Comparison of ENCODE assay signal across 12 cellular contexts in the genomic region with DNA sequence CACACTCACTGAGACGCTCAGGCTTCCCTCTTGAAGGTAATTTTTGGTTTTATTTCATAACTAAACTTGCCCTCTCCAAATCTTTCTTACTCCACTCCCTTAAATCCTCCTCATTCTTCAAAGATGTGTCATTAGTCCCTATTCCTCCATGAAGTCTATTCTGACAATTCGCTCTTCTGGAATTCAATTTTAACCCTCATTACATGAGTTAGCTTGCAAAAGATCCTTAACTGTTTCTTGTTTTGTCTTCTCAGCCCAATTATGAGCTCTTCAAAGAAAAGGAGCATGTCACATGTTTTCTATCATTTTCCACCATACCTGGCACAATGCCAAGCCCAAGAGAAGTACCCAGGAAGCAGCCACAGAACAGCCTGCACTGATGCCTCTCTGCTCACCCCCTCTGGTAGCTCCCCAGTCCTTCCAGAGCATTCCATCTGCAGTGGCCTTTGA. TPM values are rescaled to one million over a fixed set of nuclear protein-coding genes. Genes with fewer than 3 reads are reported as not detected.
A peak's percentile ranks its signal among the peaks of the same experiment; 100 is the strongest.
DNase-seq lines count a peak whose midpoint lies in the region; ATAC-seq and TF ChIP-seq lines count a peak whose summit lies in the region.
"Had no signal": no experiment of that assay in that cellular context is flagged by ENCODE, and none has a peak within 500 bp of the region (broad histone marks: within the 10 kb centered on the region; RNA-seq: fewer than 3 reads in every experiment).

No MANE protein-coding gene starts in this region.

- no peak overlapping the region for H3K4me3 Mint-ChIP-seq in natural killer cell treated with Interleukin-12 subunit alpha and Interleukin-12 subunit beta and Interleukin-15 and Interleukin-18, amount 100 ng/mL, for 72 hours
- H3K4me3 Mint-ChIP-seq: brain, nephron progenitor cell had no signal

- no peak overlapping the region for H2BK12ac ChIP-seq in mesenchymal stem cell (ENCODE audit: low read length in 2 of 2)

- H3K36me3 Mint-ChIP-seq in natural killer cell treated with Interleukin-12 subunit alpha and Interleukin-12 subunit beta and Interleukin-15 and Interleukin-18, amount 100 ng/mL, for 72 hours = no peaks in the 10 kb centered on the region
- H3K36me3 Mint-ChIP-seq: brain had no signal

- H3K27me3 Mint-ChIP-seq in natural killer cell treated with Interleukin-12 subunit alpha and Interleukin-12 subunit beta and Interleukin-15 and Interleukin-18, amount 100 ng/mL, for 72 hours = peaks cover 23 to 50% of the 10 kb centered on the region in 2 donors

- H3K14ac ChIP-seq in mesenchymal stem cell (ENCODE audit: low read length in 2 of 2) = no peak overlapping the region

- no peak overlapping the region for H4K8ac ChIP-seq in mesenchymal stem cell (ENCODE audit: low read length)

- H3K27ac Mint-ChIP-seq in natural killer cell treated with Interleukin-12 subunit alpha and Interleukin-12 subunit beta and Interleukin-15 and Interleukin-18, amount 100 ng/mL, for 72 hours = no peak overlapping the region
- H3K27ac Mint-ChIP-seq: nephron progenitor cell had no signal

- DNase-seq in EH (ENCODE audit: low read depth) = peak; percentile 57
- DNase-seq in Jurkat, Clone E6-1 (ENCODE audit: low read depth, low spot score) = peak; percentile 71
- DNase-seq in adipocyte (ENCODE audit: low read depth) = peak; percentile 17
- DNase-seq in mesenchymal stem cell = peak; percentile 33
- DNase-seq in natural killer cell treated with Interleukin-12 subunit alpha and Interleukin-12 subunit beta and Interleukin-15 and Interleukin-18, amount 100 ng/mL, for 72 hours (ENCODE audit: low spot score) = no peak
- DNase-seq in psoas muscle = no peak
- DNase-seq: NCI-H1694, nephron progenitor cell had no signal

- no peaks in the 10 kb centered on the region for H3K4me1 ChIP-seq in adipocyte (ENCODE audit: control insufficient read depth, insufficient read depth, low read length)
- H3K4me1 ChIP-seq in mesenchymal stem cell (ENCODE audit: control insufficient read depth, insufficient read depth, low read depth, low read length) = no peaks in the 10 kb centered on the region
- no peaks in the 10 kb centered on the region for H3K4me1 ChIP-seq in psoas muscle

- no peaks in the 10 kb centered on the region for H3K4me1 Mint-ChIP-seq in natural killer cell treated with Interleukin-12 subunit alpha and Interleukin-12 subunit beta and Interleukin-15 and Interleukin-18, amount 100 ng/mL, for 72 hours (ENCODE audit: low read depth in 2 of 2)
- H3K4me1 Mint-ChIP-seq: nephron progenitor cell had no signal

- H3K4me3 ChIP-seq in Jurkat, Clone E6-1 (ENCODE audit: low read length) = no peak overlapping the region
- H3K4me3 ChIP-seq in adipocyte (ENCODE audit: low read length) (no peak overlapping the region), mesenchymal stem cell (ENCODE audit: insufficient read depth in 1 of 2, low read depth in 1 of 2, low read length in 2 of 2) (no peak overlapping the region), psoas muscle (no peak overlapping the region)

- no peak for ATAC-seq in natural killer cell treated with Interleukin-12 subunit alpha and Interleukin-12 subunit beta and Interleukin-15 and Interleukin-18, amount 100 ng/mL, for 72 hours
- no peak for ATAC-seq in HG03280 (IDR thresholded peaks at IDR 0.05; ENCODE audit: unreplicated experiment)
- no peak for ATAC-seq in GM21526 (IDR thresholded peaks at IDR 0.05; ENCODE audit: low FRiP score, unreplicated experiment)
- ATAC-seq in psoas muscle = no peak

- H3K4ac ChIP-seq in mesenchymal stem cell (ENCODE audit: low read depth in 1 of 2, low read length in 2 of 2) = no peak overlapping the region

- WGBS in mesenchymal stem cell = 43% methylated on average over 2 of the region's 2 CpGs
- 91 to 92% (median 92%) methylated on average over 2 of the region's 2 CpGs for WGBS in psoas muscle, 3 donors

- no peak overlapping the region for H2AK5ac ChIP-seq in mesenchymal stem cell (ENCODE audit: low read length, severe bottlenecking)

- intact Hi-C loops in psoas muscle (cut with DNase I) = no loop called here

- no peak for TF ChIP-seq CTCF in psoas muscle (IDR thresholded peaks at IDR 0.05)

- H3K9me3 ChIP-seq in adipocyte (ENCODE audit: control insufficient read depth, low read length) = no peaks in the 10 kb centered on the region
- no peaks in the 10 kb centered on the region for H3K9me3 ChIP-seq in mesenchymal stem cell (ENCODE audit: control insufficient read depth, low read length)
- no peaks in the 10 kb centered on the region for H3K9me3 ChIP-seq in psoas muscle

- no peak overlapping the region for H2AFZ ChIP-seq in mesenchymal stem cell (ENCODE audit: low read depth, low read length)

- H3K27me3 ChIP-seq in adipocyte (replicated peaks; ENCODE audit: control insufficient read depth, insufficient read depth, low read length) (peaks cover 7% of the 10 kb centered on the region), mesenchymal stem cell (ENCODE audit: control insufficient read depth in 1 of 2, insufficient read depth in 1 of 2, low read length in 2 of 2) (peaks cover 34 to 51% of the 10 kb centered on the region in 2 experiments), psoas muscle (ENCODE audit: insufficient read depth in 3 of 3, low read length in 2 of 3) (no peaks in the 10 kb centered on the region)

- H3K79me1 ChIP-seq in mesenchymal stem cell (replicated peaks; ENCODE audit: low read length, poor library complexity, severe bottlenecking) = no peaks in the 10 kb centered on the region

- H4K91ac ChIP-seq in mesenchymal stem cell (ENCODE audit: low read length) = no peak overlapping the region

- no peaks in the 10 kb centered on the region for H3K9me3 Mint-ChIP-seq in natural killer cell treated with Interleukin-12 subunit alpha and Interleukin-12 subunit beta and Interleukin-15 and Interleukin-18, amount 100 ng/mL, for 72 hours
- H3K9me3 Mint-ChIP-seq: nephron progenitor cell had no signal

- no peak overlapping the region for H3K23ac ChIP-seq in mesenchymal stem cell (ENCODE audit: low read length in 2 of 2)

- H2BK5ac ChIP-seq in mesenchymal stem cell (ENCODE audit: low read depth, low read length, poor library complexity, severe bottlenecking) = no peak overlapping the region

- no peak overlapping the region for H3K4me2 ChIP-seq in mesenchymal stem cell (ENCODE audit: low read length, poor library complexity, severe bottlenecking)

- H2BK15ac ChIP-seq in mesenchymal stem cell (ENCODE audit: low read depth, poor library complexity, severe bottlenecking) = no peak overlapping the region

- H3K9ac ChIP-seq in adipocyte (ENCODE audit: low read length) (no peak overlapping the region), mesenchymal stem cell (ENCODE audit: low read length) (no peak overlapping the region)

- H3K27ac ChIP-seq in mesenchymal stem cell (ENCODE audit: low read length, poor library complexity, severe bottlenecking) = no peak overlapping the region
- H3K27ac ChIP-seq in psoas muscle = no peak overlapping the region
- H3K27ac ChIP-seq: VCaP had no signal

- H3K36me3 ChIP-seq in adipocyte (ENCODE audit: control insufficient read depth, insufficient read depth, low read length, severe bottlenecking) = no peaks in the 10 kb centered on the region
- no peaks in the 10 kb centered on the region for H3K36me3 ChIP-seq in mesenchymal stem cell (ENCODE audit: control insufficient read depth in 1 of 2, insufficient read depth in 2 of 2, low read depth in 1 of 2, low read length in 2 of 2)
- H3K36me3 ChIP-seq in psoas muscle (ENCODE audit: insufficient read depth in 1 of 2, low read depth in 1 of 2) = no peaks in the 10 kb centered on the region

- H3K18ac ChIP-seq in mesenchymal stem cell (ENCODE audit: low read depth in 1 of 2, low read length in 2 of 2) = no peak overlapping the region

- no peak overlapping the region for H2BK120ac ChIP-seq in mesenchymal stem cell (ENCODE audit: low read depth, low read length)

RNA-seq across cellular contexts. Expression of gene GALNT18, which starts 13.0 kb away (rescaled TPM):
- polyA plus RNA-seq in Jurkat, Clone E6-1 (2012; ENCODE audit: insufficient read depth, insufficient read length) = 15.7 TPM
- polyA plus RNA-seq in mesenchymal stem cell (2013, experiment 1 of 2) = 1.7 TPM
- 1.8 TPM for polyA plus RNA-seq in mesenchymal stem cell (2013, experiment 2 of 2)
- under 1 TPM; 0.29 to 0.73 TPM for total RNA-seq in natural killer cell treated with Interleukin-12 subunit alpha and Interleukin-12 subunit beta and Interleukin-15 and Interleukin-18, amount 100 ng/mL, for 72 hours
- 10 to 100 TPM in 1 of 4 donors, 1 to 10 TPM in 3; 8.3 to 11.3 (median 9.0) TPM for total RNA-seq in psoas muscle
- polyA plus RNA-seq in psoas muscle = 10 to 100 TPM in 1 of 3 donors, 1 to 10 TPM in 2; 4.6 to 32.4 (median 7.5) TPM

Comparison
In these comparisons a context has a peak if more than half of its experiments do, and no peak if none do; other contexts are left out.
1. DNase-seq: peak in EH (single experiment), Jurkat, Clone E6-1 (single experiment), adipocyte (single experiment) and mesenchymal stem cell (single experiment); none in natural killer cell treated with Interleukin-12 subunit alpha and Interleukin-12 subunit beta and Interleukin-15 and Interleukin-18, amount 100 ng/mL, for 72 hours (single experiment) and psoas muscle (0 of 2).
2. RNA of gene GALNT18, which starts 13.0 kb away (total RNA-seq): 8.3 to 11.3 TPM in psoas muscle; 0.29 to 0.73 TPM in natural killer cell treated with Interleukin-12 subunit alpha and Interleukin-12 subunit beta and Interleukin-15 and Interleukin-18, amount 100 ng/mL, for 72 hours; every median in the first group is over 4 times any median in the second.